ENCODE assay signal across 12 cellular contexts in genomic region chr22:15665478-15665877, GRCh38. TPM values are rescaled to one million over a fixed set of nuclear protein-coding genes. Genes with fewer than 3 reads are reported as not detected.
DNase-seq lines count a peak whose midpoint lies in the region; ATAC-seq, FAIRE-seq and TF ChIP-seq lines count a peak whose summit lies in the region.
"Not testable (repeated sequence)": the region's sequence is repeated elsewhere in the genome, so short reads cannot be mapped to it uniquely, and the experiment has no call there.
"Had no signal": no experiment of that assay in that cellular context is flagged by ENCODE, and none has a peak within 500 bp of the region (broad histone marks: within the 10 kb centered on the region; RNA-seq: fewer than 3 reads in every experiment).

No MANE protein-coding gene starts in this region.

- not testable (repeated sequence) for TF ChIP-seq EP300 in HepG2 (IDR thresholded peaks at IDR 0.05; ENCODE audit: low read depth in 2 of 2, low read length in 2 of 2); HepG2 (CRISPR knock-in tag; IDR thresholded peaks at IDR 0.05; ENCODE audit: borderline replicate concordance)

- under 1% methylated on average over 5 of the region's 5 CpGs for WGBS in HepG2 (ENCODE audit: low lambda C conversion rate)
- WGBS in spleen, 5 donors, result 57 to 62% (median 58%) methylated on average over 5 of the region's 5 CpGs

- intact Hi-C loops in endothelial cell of umbilical vein (cut with micrococcal nuclease); HepG2 (cut with micrococcal nuclease; ENCODE audit: unreplicated experiment); spleen (cut with DNase I; ENCODE audit: low total_unique reads): not testable (repeated sequence)

- POLR2A ChIA-PET in endothelial cell of umbilical vein (lab: Charles Lee); HepG2 (lab: Yijun Ruan, JAX): not testable (repeated sequence)

- not testable (repeated sequence) for H3K27ac ChIP-seq in endothelial cell of umbilical vein (ENCODE audit: insufficient read depth, low read depth, low read length); HepG2 (ENCODE audit: extremely low read length, insufficient read depth, low read length); spleen

- in situ Hi-C loops in HepG2 (cut with HindIII; ENCODE audit: extremely low pct_ligation_motif_present, low pct_unique_long_range_greater_than_20kb), result not testable (repeated sequence)

- TF ChIP-seq CTCF in endothelial cell of umbilical vein (IDR thresholded peaks at IDR 0.05; ENCODE audit: extremely low read depth in 1 of 2, insufficient read depth in 1 of 2, low read depth in 1 of 2, low read length in 2 of 2); HepG2 (CRISPR knock-in tag; IDR thresholded peaks at IDR 0.05); spleen (IDR thresholded peaks at IDR 0.05 in 8 of 11, conservative IDR thresholded peaks at IDR 0.05 in 3 of 11): not testable (repeated sequence)

- not testable (repeated sequence) for H3K9me1 ChIP-seq in endothelial cell of umbilical vein (replicated peaks; ENCODE audit: control insufficient read depth, extremely low read depth, insufficient read depth, low read length)

- not testable (repeated sequence) for TF ChIP-seq POLR2A in endothelial cell of umbilical vein (IDR thresholded peaks at IDR 0.05; ENCODE audit: low read depth, low read length); HepG2 (IDR thresholded peaks at IDR 0.05; ENCODE audit: insufficient read depth in 1 of 2, low read depth in 2 of 2, low read length in 2 of 2); spleen (IDR thresholded peaks at IDR 0.05)

- H3K27me3 ChIP-seq in endothelial cell of umbilical vein (ENCODE audit: control insufficient read depth in 2 of 2, insufficient read depth in 2 of 2, low read length in 2 of 2); HepG2 (ENCODE audit: control insufficient read depth in 1 of 2, insufficient read depth in 2 of 2, low read length in 2 of 2); spleen (replicated peaks in 1 of 7): not testable (repeated sequence)

- H3K4me1 ChIP-seq in endothelial cell of umbilical vein (ENCODE audit: control insufficient read depth, extremely low read depth, insufficient read depth, low read length); HepG2 (ENCODE audit: insufficient read depth, low read length); spleen: not testable (repeated sequence)

- not testable (repeated sequence) for H3K9ac ChIP-seq in endothelial cell of umbilical vein (replicated peaks; ENCODE audit: extremely low read depth, insufficient read depth, low read length); HepG2 (ENCODE audit: insufficient read depth, low read depth, low read length)

- dilution Hi-C loops in endothelial cell of umbilical vein (cut with MboI; ENCODE audit: extremely low pct_ligation_motif_present, low sequenced_read_pairs), result not testable (repeated sequence)

- peak; percentile 52 for DNase-seq in activated effector memory CD4-positive, alpha-beta T cell treated with anti-CD3 and anti-CD28 coated beads, Interleukin-2, amount 50 U/mL, for 16 hours
- DNase-seq in endothelial cell of umbilical vein (ENCODE audit: low read depth, low spot score) (peak; percentile 1), fibroblast of gingiva (ENCODE audit: low read depth) (peak; percentile 0), HepG2 (ENCODE audit: low spot score) (peak; percentile 0), spleen (peak; percentile 61)

- not testable (repeated sequence) for H4K20me1 ChIP-seq in endothelial cell of umbilical vein (replicated peaks; ENCODE audit: control insufficient read depth, extremely low read depth, insufficient read depth, low read length); HepG2 (ENCODE audit: insufficient read depth, low read length)

- not testable (repeated sequence) for H3K79me2 ChIP-seq in endothelial cell of umbilical vein (ENCODE audit: control insufficient read depth, insufficient read depth, low read length); HepG2 (ENCODE audit: insufficient read depth, low read length)

- not testable (repeated sequence) for H2AFZ ChIP-seq in endothelial cell of umbilical vein (ENCODE audit: low read depth, low read length); HepG2 (ENCODE audit: low read length)

- not testable (repeated sequence) for H3K9me3 ChIP-seq in endothelial cell of umbilical vein (replicated peaks; ENCODE audit: control insufficient read depth, insufficient read depth, low read length); HepG2 (ENCODE audit: low read length); spleen

- H3K36me3 ChIP-seq in endothelial cell of umbilical vein (ENCODE audit: control insufficient read depth in 2 of 2, extremely low read depth in 1 of 2, insufficient read depth in 2 of 2, low read length in 2 of 2); HepG2 (replicated peaks in 1 of 2; ENCODE audit: control insufficient read depth in 1 of 2, insufficient read depth in 2 of 2, low read length in 2 of 2); spleen: not testable (repeated sequence)

- BruUV-seq in endothelial cell of umbilical vein (replicated peaks; lab: Mats Ljungman, UMichigan); HepG2 (replicated peaks; lab: Mats Ljungman, UMichigan): not testable (repeated sequence)

- not testable (repeated sequence) for TF ChIP-seq RAD21 in HepG2 (CRISPR knock-in tag; IDR thresholded peaks at IDR 0.05)

- not testable (repeated sequence) for FAIRE-seq in endothelial cell of umbilical vein (lab: Jason Lieb, UNC); HepG2 (lab: Jason Lieb, UNC)

- H3K4me3 ChIP-seq in endothelial cell of umbilical vein (replicated peaks in 1 of 3; ENCODE audit: insufficient read depth in 1 of 3, low read depth in 1 of 3, low read length in 3 of 3); HepG2 (replicated peaks in 1 of 3; ENCODE audit: insufficient read depth in 1 of 3, low read depth in 2 of 3, low read length in 3 of 3); spleen: not testable (repeated sequence)

- H3K4me2 ChIP-seq in endothelial cell of umbilical vein (ENCODE audit: insufficient read depth, low read length); HepG2 (ENCODE audit: low read depth, low read length): not testable (repeated sequence)

- ATAC-seq in HepG2, result not testable (repeated sequence)

- CTCF ChIA-PET in endothelial cell of umbilical vein (lab: Charles Lee); HepG2 (lab: Yijun Ruan, JAX; ENCODE audit: low intra/inter-chr PET ratio, low total read pairs): not testable (repeated sequence)

RNA-seq across cellular contexts. Expression of gene POTEH, which starts 24.3 kb away (rescaled TPM):
- total RNA-seq in endothelial cell of umbilical vein (not detected in 2 replicates), HepG2 (2016; rRNA removed; fragmentation: Illumina TruSeq; extraction: Trizol) (not detected in 2 replicates), spleen (1 to 10 TPM in 1 of 7 donors, under 1 TPM in 2, not detected in 4; 0.52 to 1.1 (median 0.72) TPM)
- polyA plus RNA-seq in endothelial cell of umbilical vein (not detected in 2 replicates), HepG2 (2011; rRNA removed) (not detected in 2 replicates), spleen (not detected)
- not detected in 2 replicates for polyA plus RNA-seq in endothelial cell of umbilical vein (2011; cell fraction: cytosol; rRNA removed)
- polyA plus RNA-seq in endothelial cell of umbilical vein (2011; cell fraction: nucleus; rRNA removed), result not detected in 2 replicates
- not detected in 2 replicates for polyA plus RNA-seq in endothelial cell of umbilical vein (2012)
- polyA minus RNA-seq in endothelial cell of umbilical vein, result not detected in 2 replicates
- polyA minus RNA-seq in endothelial cell of umbilical vein (2011; cell fraction: cytosol; rRNA and poly(A)+ RNA removed), result not detected
- not detected in 2 replicates for polyA minus RNA-seq in endothelial cell of umbilical vein (2011; cell fraction: nucleus; rRNA and poly(A)+ RNA removed)
- total RNA-seq in HepG2 (2016; cell fraction: cytosol; rRNA removed; fragmentation: Illumina TruSeq; extraction: Trizol; ENCODE audit: low read depth), result not detected in 2 replicates
- not detected in 2 replicates for total RNA-seq in HepG2 (2016; cell fraction: insoluble cytoplasmic fraction; rRNA removed; fragmentation: Illumina TruSeq; extraction: Trizol)
- not detected in 2 replicates for total RNA-seq in HepG2 (2016; cell fraction: membrane; rRNA removed; fragmentation: Illumina TruSeq; extraction: Trizol)
- total RNA-seq in HepG2 (2016; cell fraction: nucleus; rRNA removed; fragmentation: Illumina TruSeq; extraction: Trizol), result not detected in 2 replicates
- not detected in 2 replicates for polyA plus RNA-seq in HepG2 (2011; cell fraction: cytosol; rRNA removed)
- not detected in 2 replicates for polyA plus RNA-seq in HepG2 (2011; cell fraction: nucleus; rRNA removed)
- polyA plus RNA-seq in HepG2 (2012), result not detected in 2 replicates
- polyA plus RNA-seq in HepG2 (2016; cell fraction: cytosol; fragmentation: Illumina TruSeq; extraction: Trizol; ENCODE audit: low read depth), result not detected in 2 replicates
- polyA plus RNA-seq in HepG2 (2016; cell fraction: insoluble cytoplasmic fraction; fragmentation: Illumina TruSeq; extraction: Trizol; ENCODE audit: low read depth), result not detected in 2 replicates
- polyA plus RNA-seq in HepG2 (2016; cell fraction: membrane; fragmentation: Illumina TruSeq; extraction: Trizol; ENCODE audit: low read depth), result not detected in 2 replicates
- polyA plus RNA-seq in HepG2 (2016; cell fraction: nucleus; fragmentation: Illumina TruSeq; extraction: Trizol; ENCODE audit: insufficient read depth, low read depth), result not detected in 2 replicates
- not detected in 2 replicates for polyA minus RNA-seq in HepG2 (2011; rRNA and poly(A)+ RNA removed; ENCODE audit: low replicate concordance)
- not detected in 2 replicates for polyA minus RNA-seq in HepG2 (2011; cell fraction: cytosol; rRNA and poly(A)+ RNA removed)
- polyA minus RNA-seq in HepG2 (2011; cell fraction: nucleus; rRNA and poly(A)+ RNA removed), result not detected in 2 replicates
- total RNA-seq: A673; CD4-positive, alpha-beta memory T cell; CD4-positive, CD25-positive, alpha-beta regulatory T cell; CD8-positive, alpha-beta memory T cell; G401 had no signal
- polyA plus RNA-seq: AG04450; CD14-positive monocyte; CD4-positive, alpha-beta memory T cell; CD4-positive, CD25-positive, alpha-beta regulatory T cell; CD8-positive, alpha-beta memory T cell had no signal

Comparison
In these comparisons a context has a peak if more than half of its experiments do, and no peak if none do; other contexts are left out.
1. DNase-seq: peak in every context shown above with its lines; median percentile 61 in spleen; 52 in activated effector memory CD4-positive, alpha-beta T cell treated with anti-CD3 and anti-CD28 coated beads, Interleukin-2, amount 50 U/mL, for 16 hours; 1 in endothelial cell of umbilical vein; 0 in fibroblast of gingiva; 0 in HepG2.